In the genomic region with DNA sequence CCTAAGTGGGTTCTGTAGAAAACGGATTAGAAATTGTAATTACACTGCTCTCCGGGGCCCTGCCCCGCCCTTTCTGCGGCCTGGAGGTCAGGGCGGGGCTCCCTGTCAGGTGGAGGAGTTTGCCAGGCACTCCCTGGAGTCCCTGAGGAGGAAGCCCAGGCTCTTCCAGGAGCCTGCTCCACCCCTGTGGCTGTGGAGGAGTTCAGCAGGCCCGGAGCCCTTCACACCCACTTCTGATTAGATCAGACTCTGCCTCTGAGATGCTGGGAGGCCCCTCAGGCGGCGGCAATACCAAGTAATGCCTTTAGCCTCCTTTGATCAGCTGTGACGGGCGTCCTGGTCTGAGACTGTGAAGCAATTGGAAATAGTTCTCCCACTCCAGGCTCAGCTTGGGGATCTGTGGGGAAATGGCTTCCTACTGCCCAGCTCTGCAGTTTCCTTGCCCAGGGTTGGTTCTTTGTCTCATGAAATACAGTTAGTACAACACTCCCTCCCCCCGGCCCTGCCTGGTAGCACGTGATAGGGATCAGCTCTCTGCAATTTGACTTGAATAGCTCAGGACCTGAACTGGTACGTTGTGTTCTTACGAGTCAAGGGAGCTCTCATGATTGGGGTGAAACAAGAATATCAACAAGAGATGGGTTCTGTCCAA, we compare ENCODE assay signal across 9 cellular contexts. TPM values are rescaled to one million over a fixed set of nuclear protein-coding genes. Genes with fewer than 3 reads are reported as not detected.
DNase-seq lines count a peak whose midpoint lies in the region; ATAC-seq and TF ChIP-seq lines count a peak whose summit lies in the region.
"Had no signal": no experiment of that assay in that cellular context is flagged by ENCODE, and none has a peak within 500 bp of the region (broad histone marks: within the 10 kb centered on the region; RNA-seq: fewer than 3 reads in every experiment).

No MANE protein-coding gene starts in this region.

- DNase-seq in NCI-H226: peak; percentile 98
- DNase-seq in lung (ENCODE audit: low spot score): peak; percentile 81
- DNase-seq in upper lobe of left lung: peak in 1 of 2 donors; percentile 89
- no peak for DNase-seq in natural killer cell
- DNase-seq: NCI-H1105 had no signal

- H3K9me3 ChIP-seq in lung (ENCODE audit: control insufficient read depth in 2 of 2, insufficient read depth in 1 of 2, low read length in 1 of 2): peaks cover 0 to under 1% of the 10 kb centered on the region in 2 donors
- H3K9me3 ChIP-seq in upper lobe of left lung: no peaks in the 10 kb centered on the region

- H3K36me3 ChIP-seq in lung (ENCODE audit: control insufficient read depth in 2 of 2, insufficient read depth in 2 of 2, low read length in 2 of 2) (peaks cover 0 to 27% of the 10 kb centered on the region in 2 donors), upper lobe of left lung (peaks cover 0 to 41% (median 23%) of the 10 kb centered on the region in 4 donors)

- intact Hi-C loops in dendritic cell treated with granulocyte-macrophage colony-stimulating factor and Interleukin-4, amounts not matched to agents 40 ng/mL and 50 ng/mL, for 4 days (cut with micrococcal nuclease): no loop called here
- intact Hi-C loops in natural killer cell (cut with micrococcal nuclease): no loop called here

- peak in 2 of 4 donors; percentile 77 to 86 for TF ChIP-seq EP300 in upper lobe of left lung (IDR thresholded peaks at IDR 0.05)

- peak overlapping the region; percentile 26 to 91 for H3K27ac ChIP-seq in lung (ENCODE audit: low read depth in 1 of 2, low read length in 1 of 2)
- H3K27ac ChIP-seq in upper lobe of left lung: peak overlapping the region; percentile 73 to 86 (median 82)

- no peaks in the 10 kb centered on the region for H3K9me3 Mint-ChIP-seq in dendritic cell treated with granulocyte-macrophage colony-stimulating factor and Interleukin-4, amounts not matched to agents 40 ng/mL and 50 ng/mL, for 4 days
- H3K9me3 Mint-ChIP-seq in natural killer cell: no peaks in the 10 kb centered on the region
- H3K9me3 Mint-ChIP-seq: activated naive CD4-positive, alpha-beta T cell treated with anti-CD3 and anti-CD28 coated beads, Interleukin-2, amount 50 U/mL, for 24 hours had no signal

- peak; percentile 91 for ATAC-seq in lung (ENCODE audit: insufficient read depth, low FRiP score)
- ATAC-seq in upper lobe of left lung (ENCODE audit: low FRiP score in 2 of 2): peak; percentile 79 to 89
- no peak for ATAC-seq in HG02852 (IDR thresholded peaks at IDR 0.05; ENCODE audit: unreplicated experiment)
- no peak for ATAC-seq in natural killer cell
- no peak for ATAC-seq in GM21528 (IDR thresholded peaks at IDR 0.05; ENCODE audit: low FRiP score, unreplicated experiment)

- no peak for TF ChIP-seq CTCF in lung (IDR thresholded peaks at IDR 0.05; ENCODE audit: control extremely low read depth, extremely low read depth)
- TF ChIP-seq CTCF in upper lobe of left lung (IDR thresholded peaks at IDR 0.05): peak in 2 of 6 experiments; percentile 16 to 30
- no peak for TF ChIP-seq CTCF in natural killer cell (IDR thresholded peaks at IDR 0.05)

- H3K4me1 ChIP-seq in lung (ENCODE audit: control insufficient read depth in 2 of 2, insufficient read depth in 2 of 2, low read length in 2 of 2) (peaks cover 0 to 30% of the 10 kb centered on the region in 2 donors), upper lobe of left lung (peaks cover 51 to 79% (median 57%) of the 10 kb centered on the region in 4 donors)

- H3K4me1 Mint-ChIP-seq in dendritic cell treated with granulocyte-macrophage colony-stimulating factor and Interleukin-4, amounts not matched to agents 40 ng/mL and 50 ng/mL, for 4 days (ENCODE audit: low read depth): peaks cover 52% of the 10 kb centered on the region
- H3K4me1 Mint-ChIP-seq in natural killer cell: no peaks in the 10 kb centered on the region

- H3K27me3 ChIP-seq in lung (ENCODE audit: control insufficient read depth, insufficient read depth): no peaks in the 10 kb centered on the region
- no peaks in the 10 kb centered on the region for H3K27me3 ChIP-seq in upper lobe of left lung

- peak overlapping the region; percentile 60 for H3K27ac Mint-ChIP-seq in dendritic cell treated with granulocyte-macrophage colony-stimulating factor and Interleukin-4, amounts not matched to agents 40 ng/mL and 50 ng/mL, for 4 days
- H3K27ac Mint-ChIP-seq in natural killer cell: no peak overlapping the region
- H3K27ac Mint-ChIP-seq: activated naive CD4-positive, alpha-beta T cell treated with anti-CD3 and anti-CD28 coated beads, Interleukin-2, amount 50 U/mL, for 24 hours had no signal

- H3K4me3 ChIP-seq in lung (no peak overlapping the region), upper lobe of left lung (no peak overlapping the region)

- 47 to 74% methylated on average over 14 of the region's 14 CpGs for WGBS in lung, 2 donors
- 39 to 43% methylated on average over 14 of the region's 14 CpGs for WGBS in upper lobe of left lung, 2 donors

- peaks cover 1% of the 10 kb centered on the region for H3K27me3 Mint-ChIP-seq in dendritic cell treated with granulocyte-macrophage colony-stimulating factor and Interleukin-4, amounts not matched to agents 40 ng/mL and 50 ng/mL, for 4 days
- H3K27me3 Mint-ChIP-seq in natural killer cell (ENCODE audit: low read depth in 2 of 2): no peaks in the 10 kb centered on the region
- H3K27me3 Mint-ChIP-seq: activated naive CD4-positive, alpha-beta T cell treated with anti-CD3 and anti-CD28 coated beads, Interleukin-2, amount 50 U/mL, for 24 hours had no signal

- peaks cover 87% of the 10 kb centered on the region for H3K36me3 Mint-ChIP-seq in dendritic cell treated with granulocyte-macrophage colony-stimulating factor and Interleukin-4, amounts not matched to agents 40 ng/mL and 50 ng/mL, for 4 days (ENCODE audit: low read depth)
- H3K36me3 Mint-ChIP-seq in natural killer cell: no peaks in the 10 kb centered on the region

- TF ChIP-seq POLR2A in upper lobe of left lung (IDR thresholded peaks at IDR 0.05): peak in 1 of 4 donors; percentile 32

- no peak overlapping the region for H3K4me3 Mint-ChIP-seq in dendritic cell treated with granulocyte-macrophage colony-stimulating factor and Interleukin-4, amounts not matched to agents 40 ng/mL and 50 ng/mL, for 4 days
- H3K4me3 Mint-ChIP-seq in natural killer cell: no peak overlapping the region
- H3K4me3 Mint-ChIP-seq: activated naive CD4-positive, alpha-beta T cell treated with anti-CD3 and anti-CD28 coated beads, Interleukin-2, amount 50 U/mL, for 24 hours had no signal

RNA-seq across cellular contexts. Expression of gene BAIAP2, which starts 22.3 kb away (rescaled TPM):
- total RNA-seq in lung (100 to 1,000 TPM in 1 of 2 donors, 10 to 100 TPM in 1; 94.3 to 141 TPM), upper lobe of left lung (100 to 1,000 TPM in 5 of 6 donors, 10 to 100 TPM in 1; 90.7 to 231 (median 123) TPM), natural killer cell (10 to 100 TPM in 2 of 3 donors, 1 to 10 TPM in 1; 6.7 to 12.3 (median 10.4) TPM)
- polyA plus RNA-seq in lung: 10 to 100 TPM; 59.2 to 61.2 TPM

Comparison
In these comparisons a context has a peak if more than half of its experiments do, and no peak if none do; other contexts are left out.
1. ATAC-seq: peak in lung (single experiment) and upper lobe of left lung (2 of 2); none in HG02852 (single experiment), natural killer cell (0 of 3) and GM21528 (single experiment).
2. RNA of gene BAIAP2, which starts 22.3 kb away (total RNA-seq): 94.3 to 141 TPM in lung and 90.7 to 231 TPM in upper lobe of left lung; 6.7 to 12.3 TPM in natural killer cell; every median in the first group is over 4 times any median in the second.